ENCODE assay signal across 8 cellular contexts in genomic region chr15:99104788-99105515, GRCh38. TPM values are rescaled to one million over a fixed set of nuclear protein-coding genes. Genes with fewer than 3 reads are reported as not detected.
A peak's percentile ranks its signal among the peaks of the same experiment; 100 is the strongest.
DNase-seq lines count a peak whose midpoint lies in the region; ATAC-seq and TF ChIP-seq lines count a peak whose summit lies in the region.

SYNM (plus strand) TSS chr15:99105080; CDS start chr15:99105200, 120 bp downstream.

- H3K79me2 ChIP-seq in neural progenitor cell (ENCODE audit: low read depth) = no peaks in the 10 kb centered on the region

- no peaks in the 10 kb centered on the region for H3K9me3 ChIP-seq in BLaER1
- H3K9me3 ChIP-seq in neural progenitor cell (ENCODE audit: low read depth) = no peaks in the 10 kb centered on the region
- H3K9me3 ChIP-seq in uterus = no peaks in the 10 kb centered on the region

- no peaks in the 10 kb centered on the region for H3K36me3 Mint-ChIP-seq in activated naive CD4-positive, alpha-beta T cell treated with anti-CD3 and anti-CD28 coated beads, Interleukin-2, amount 10 ng/mL, durations not matched to agents 7 days and 5 days
- no peaks in the 10 kb centered on the region for H3K36me3 Mint-ChIP-seq in neural progenitor cell

- CTCF ChIA-PET in activated naive CD4-positive, alpha-beta T cell treated with anti-CD3 and anti-CD28 coated beads, Interleukin-2, amount 10 ng/mL, durations not matched to agents 7 days and 5 days (lab: Charles Lee) = interaction anchor here (0.8 to 3.0 kb wide), 14 partner anchors 14 to 372 kb away, joined by 3 to 16 read pairs (median 3); no protein-coding TSS in a partner anchor

- H3K27me3 ChIP-seq in BLaER1 (peaks cover 46% of the 10 kb centered on the region), neural progenitor cell (peaks cover 87% of the 10 kb centered on the region), uterus (no peaks in the 10 kb centered on the region)

- ATAC-seq in GM18909 (IDR thresholded peaks at IDR 0.05; ENCODE audit: poor library complexity, unreplicated experiment) (peak; percentile 71), HG03097 (IDR thresholded peaks at IDR 0.05; ENCODE audit: low FRiP score, unreplicated experiment) (peak; percentile 66)

- peak within 1 kb of the TSS; percentile 99 for H2AFZ ChIP-seq in neural progenitor cell (replicated peaks)

- H3K4me3 ChIP-seq in BLaER1 (peak within 1 kb of the TSS; percentile 66), neural progenitor cell (peak within 1 kb of the TSS; percentile 46), uterus (peak within 1 kb of the TSS; percentile 31 to 61)

- H3K4me3 Mint-ChIP-seq in activated naive CD4-positive, alpha-beta T cell treated with anti-CD3 and anti-CD28 coated beads, Interleukin-2, amount 10 ng/mL, durations not matched to agents 7 days and 5 days = peak within 1 kb of the TSS; percentile 70
- H3K4me3 Mint-ChIP-seq in neural progenitor cell = peak within 1 kb of the TSS; percentile 81

- H3K36me3 ChIP-seq in BLaER1 (no peaks in the 10 kb centered on the region), neural progenitor cell (no peaks in the 10 kb centered on the region), uterus (no peaks in the 10 kb centered on the region)

- H3K4me1 ChIP-seq in BLaER1 (peaks cover 48% of the 10 kb centered on the region), neural progenitor cell (no peaks in the 10 kb centered on the region), uterus (no peaks in the 10 kb centered on the region)

- TF ChIP-seq POLR2A in uterus (IDR thresholded peaks at IDR 0.05) = peak; percentile 57 to 64

- H4K20me1 ChIP-seq in BLaER1 (peaks cover 15% of the 10 kb centered on the region; the same call in 1 of the 2 replicates), neural progenitor cell (ENCODE audit: low read depth) (peaks cover 15% of the 10 kb centered on the region)

- H3K27me3 Mint-ChIP-seq in activated naive CD4-positive, alpha-beta T cell treated with anti-CD3 and anti-CD28 coated beads, Interleukin-2, amount 10 ng/mL, durations not matched to agents 7 days and 5 days = peaks cover 79% of the 10 kb centered on the region
- peaks cover 23% of the 10 kb centered on the region for H3K27me3 Mint-ChIP-seq in neural progenitor cell (ENCODE audit: insufficient read depth, low read depth)

- TF ChIP-seq CTCF in neural progenitor cell (IDR thresholded peaks at IDR 0.05) = peak; percentile 85
- TF ChIP-seq CTCF in uterus (IDR thresholded peaks at IDR 0.05) = peak; percentile 57 to 95 (median 90)

- H3K4me2 ChIP-seq in BLaER1 (peak within 1 kb of the TSS; percentile 82), neural progenitor cell (peak within 1 kb of the TSS; percentile 80)

- H3K27ac ChIP-seq in BLaER1 (no peak within 1 kb of the TSS), neural progenitor cell (no peak within 1 kb of the TSS), uterus (peak within 1 kb of the TSS; percentile 71 to 83)

- H3K9ac ChIP-seq in BLaER1 = no peak within 1 kb of the TSS
- no peak within 1 kb of the TSS for H3K9ac ChIP-seq in neural progenitor cell

- peaks cover 39% of the 10 kb centered on the region for H3K4me1 Mint-ChIP-seq in activated naive CD4-positive, alpha-beta T cell treated with anti-CD3 and anti-CD28 coated beads, Interleukin-2, amount 10 ng/mL, durations not matched to agents 7 days and 5 days
- peaks cover 12% of the 10 kb centered on the region for H3K4me1 Mint-ChIP-seq in neural progenitor cell

- H3K27ac Mint-ChIP-seq in activated naive CD4-positive, alpha-beta T cell treated with anti-CD3 and anti-CD28 coated beads, Interleukin-2, amount 10 ng/mL, durations not matched to agents 7 days and 5 days = peak within 1 kb of the TSS; percentile 76
- H3K27ac Mint-ChIP-seq in neural progenitor cell = no peak within 1 kb of the TSS

- DNase-seq in NCI-H345 (lab: John Stamatoyannopoulos, UW) = peak; percentile 78
- DNase-seq in activated naive CD4-positive, alpha-beta T cell treated with anti-CD3 and anti-CD28 coated beads, Interleukin-2, amount 10 ng/mL, durations not matched to agents 7 days and 5 days = peak; percentile 44
- peak; percentile 85 for DNase-seq in globus pallidus (ENCODE audit: low spot score)
- DNase-seq in neural progenitor cell (ENCODE audit: low spot score) = peak; percentile 94
- DNase-seq in uterus = peak; percentile 66 to 77

- intact Hi-C loops in uterus (cut with DNase I; ENCODE audit: low total_unique reads) = no loop called here

- H3K9me3 Mint-ChIP-seq in activated naive CD4-positive, alpha-beta T cell treated with anti-CD3 and anti-CD28 coated beads, Interleukin-2, amount 10 ng/mL, durations not matched to agents 7 days and 5 days = no peaks in the 10 kb centered on the region
- no peaks in the 10 kb centered on the region for H3K9me3 Mint-ChIP-seq in neural progenitor cell

- H3F3A ChIP-seq in neural progenitor cell (ENCODE audit: low read depth) = peaks cover 10% of the 10 kb centered on the region

RNA-seq across cellular contexts. Expression of gene SYNM, which starts in this region (rescaled TPM):
- total RNA-seq in neural progenitor cell (ENCODE audit: low replicate concordance) (0.84 and 0.97 TPM in 2 replicates), uterus (10 to 100 TPM in 3 of 4 donors, 1 to 10 TPM in 1; 6.4 to 44.6 (median 36.4) TPM)

Comparison
In these comparisons a context has a peak if more than half of its experiments do, and no peak if none do; other contexts are left out.
1. Peak in DNase-seq, H3K4me3 ChIP-seq and H3K4me2 ChIP-seq in neural progenitor cell; RNA of the gene not detected or under 1 TPM.
2. H3K27ac ChIP-seq: peak in uterus (2 of 2); none in BLaER1 (single experiment) and neural progenitor cell (single experiment).
3. DNase-seq: peak in every context shown above with its lines; median percentile 94 in neural progenitor cell; 85 in globus pallidus; 78 in NCI-H345; 72 in uterus; 44 in activated naive CD4-positive, alpha-beta T cell treated with anti-CD3 and anti-CD28 coated beads, Interleukin-2, amount 10 ng/mL, durations not matched to agents 7 days and 5 days.
4. Peak in every context shown above with its lines, with median percentiles within 50 percentile points of each other: H3K4me3 ChIP-seq.